Comparison of ENCODE assay signal across 10 cellular contexts in the genomic region with DNA sequence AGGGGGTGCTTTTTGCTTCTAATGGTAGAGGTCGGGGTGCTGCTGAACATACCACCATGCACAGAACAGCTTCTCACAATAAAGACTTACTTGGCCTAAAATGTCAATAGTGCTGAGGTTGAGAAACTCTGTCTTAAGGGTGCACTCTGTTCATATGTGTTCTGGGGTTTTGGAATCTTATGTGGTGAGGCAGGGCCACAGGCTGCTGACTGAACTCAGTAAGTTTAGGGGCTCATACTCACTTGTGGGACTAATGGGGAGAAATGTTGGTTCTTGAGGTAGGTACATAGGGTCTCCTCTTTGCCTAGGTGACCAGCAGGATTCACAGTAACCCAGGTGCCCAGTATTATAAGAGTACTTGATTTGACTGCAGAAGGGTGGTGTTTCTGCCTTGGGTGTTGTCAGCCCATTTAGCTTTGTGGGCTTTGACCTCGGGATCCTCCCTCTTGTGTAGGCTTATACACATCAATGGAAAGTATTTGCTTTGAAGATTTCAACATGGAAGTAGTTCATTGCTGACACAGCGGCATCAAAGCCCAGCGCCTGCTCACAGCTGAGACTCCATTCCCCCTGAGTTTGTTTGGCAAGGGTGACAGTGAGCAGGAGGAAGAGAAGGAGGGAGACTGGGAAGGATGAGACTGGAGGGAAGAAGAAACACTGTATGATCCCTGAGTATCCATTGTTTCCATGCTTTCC. TPM values are rescaled to one million over a fixed set of nuclear protein-coding genes. Genes with fewer than 3 reads are reported as not detected.
DNase-seq lines count a peak whose midpoint lies in the region; ATAC-seq and TF ChIP-seq lines count a peak whose summit lies in the region.
"Had no signal": no experiment of that assay in that cellular context is flagged by ENCODE, and none has a peak within 500 bp of the region (broad histone marks: within the 10 kb centered on the region; RNA-seq: fewer than 3 reads in every experiment).

No MANE protein-coding gene starts in this region.

- intact Hi-C loops in CD4-positive, alpha-beta memory T cell (cut with micrococcal nuclease) = loop anchor here (1.0 kb wide), 1 partner anchor 8 kb away; no protein-coding TSS in a partner anchor

- peak in 4 of 5 donors; percentile 45 to 55 (median 50) for DNase-seq in CD4-positive, alpha-beta memory T cell
- no peak for DNase-seq in neural crest cell (ENCODE audit: low read depth, low spot score)
- DNase-seq in activated effector memory CD4-positive, alpha-beta T cell treated with anti-CD3 and anti-CD28 coated beads, Interleukin-2, amount 50 U/mL, for 16 hours = no peak
- DNase-seq: endodermal cell, NCI-H146 had no signal

- POLR2A ChIA-PET in CD4-positive, alpha-beta memory T cell (lab: Charles Lee; ENCODE audit: partially characterized antibody) = interaction anchor here (34.3 to 44.5 kb wide), 2 partner anchors 2 to 14 kb away, joined by 1508 read pairs; a partner anchor contains a TSS

- peak overlapping the region in 7 of 8 donors; percentile 65 to 91 (median 82) for H3K4me3 Mint-ChIP-seq in CD4-positive, alpha-beta memory T cell
- H3K4me3 Mint-ChIP-seq in activated naive CD4-positive, alpha-beta T cell treated with anti-CD3 and anti-CD28 coated beads, Interleukin-2, amount 50 U/mL, for 24 hours = peak overlapping the region; percentile 64
- no peak overlapping the region for H3K4me3 Mint-ChIP-seq in neural crest cell
- H3K4me3 Mint-ChIP-seq: endodermal cell had no signal

- peak overlapping the region; percentile 4 to 30 for H3K4me3 ChIP-seq in CD4-positive, alpha-beta memory T cell (ENCODE audit: low read length in 2 of 2)

- no peak for TF ChIP-seq CTCF in neural crest cell (conservative IDR thresholded peaks at IDR 0.05)

- no peaks in the 10 kb centered on the region for H3K27me3 Mint-ChIP-seq in CD4-positive, alpha-beta memory T cell
- no peaks in the 10 kb centered on the region for H3K27me3 Mint-ChIP-seq in activated naive CD4-positive, alpha-beta T cell treated with anti-CD3 and anti-CD28 coated beads, Interleukin-2, amount 50 U/mL, for 24 hours
- H3K27me3 Mint-ChIP-seq in neural crest cell (ENCODE audit: low read depth) = no peaks in the 10 kb centered on the region

- CTCF ChIA-PET in CD4-positive, alpha-beta memory T cell (lab: Charles Lee; ENCODE audit: partially characterized antibody) = interaction anchor here (1.0 to 29.4 kb wide), 4 partner anchors 10 to 47 kb away, joined by 3 to 680 read pairs (median 346); a partner anchor contains a TSS

- H3K36me3 ChIP-seq in CD4-positive, alpha-beta memory T cell (ENCODE audit: insufficient read depth, low read length) = no peaks in the 10 kb centered on the region
- peaks cover 26% of the 10 kb centered on the region for H3K36me3 ChIP-seq in KOPT-K1 (ENCODE audit: insufficient read depth, low read length)

- H3K9me3 ChIP-seq in CD4-positive, alpha-beta memory T cell (ENCODE audit: control insufficient read depth in 1 of 2, low read length in 2 of 2) = no peaks in the 10 kb centered on the region
- no peaks in the 10 kb centered on the region for H3K9me3 ChIP-seq in KOPT-K1 (ENCODE audit: insufficient read depth, low read length, poor library complexity, severe bottlenecking)

- ATAC-seq in HG03139 (IDR thresholded peaks at IDR 0.05; ENCODE audit: unreplicated experiment) (no peak), HG03432 (IDR thresholded peaks at IDR 0.05; ENCODE audit: unreplicated experiment) (no peak)
- ATAC-seq: left lobe of liver had no signal

- peak overlapping the region; percentile 30 for H3K27ac ChIP-seq in CD4-positive, alpha-beta memory T cell (ENCODE audit: low read depth, low read length)
- H3K27ac ChIP-seq in KOPT-K1 (ENCODE audit: low read depth, low read length, poor library complexity, severe bottlenecking) = peak overlapping the region; percentile 16

- no peaks in the 10 kb centered on the region for H3K27me3 ChIP-seq in CD4-positive, alpha-beta memory T cell (ENCODE audit: insufficient read depth, low read length)

- peak overlapping the region; percentile 82 to 98 (median 93) for H3K27ac Mint-ChIP-seq in CD4-positive, alpha-beta memory T cell
- peak overlapping the region; percentile 88 for H3K27ac Mint-ChIP-seq in activated naive CD4-positive, alpha-beta T cell treated with anti-CD3 and anti-CD28 coated beads, Interleukin-2, amount 50 U/mL, for 24 hours
- H3K27ac Mint-ChIP-seq in neural crest cell (ENCODE audit: unreplicated experiment) = peak overlapping the region; percentile 31
- H3K27ac Mint-ChIP-seq: endodermal cell had no signal

- peaks cover 81% of the 10 kb centered on the region for H3K4me1 ChIP-seq in CD4-positive, alpha-beta memory T cell (ENCODE audit: insufficient read depth, low read length)

- H3K36me3 Mint-ChIP-seq in CD4-positive, alpha-beta memory T cell = peaks cover 45 to 49% of the 10 kb centered on the region in 2 donors
- H3K36me3 Mint-ChIP-seq in activated naive CD4-positive, alpha-beta T cell treated with anti-CD3 and anti-CD28 coated beads, Interleukin-2, amount 50 U/mL, for 24 hours = peaks cover 32% of the 10 kb centered on the region
- peaks cover 3% of the 10 kb centered on the region for H3K36me3 Mint-ChIP-seq in neural crest cell (ENCODE audit: low read depth)

- H3K4me1 Mint-ChIP-seq in CD4-positive, alpha-beta memory T cell = peaks cover 51 to 82% (median 69%) of the 10 kb centered on the region in 4 donors
- peaks cover 71% of the 10 kb centered on the region for H3K4me1 Mint-ChIP-seq in activated naive CD4-positive, alpha-beta T cell treated with anti-CD3 and anti-CD28 coated beads, Interleukin-2, amount 50 U/mL, for 24 hours
- no peaks in the 10 kb centered on the region for H3K4me1 Mint-ChIP-seq in neural crest cell

- no peaks in the 10 kb centered on the region for H3K9me3 Mint-ChIP-seq in CD4-positive, alpha-beta memory T cell
- H3K9me3 Mint-ChIP-seq in activated naive CD4-positive, alpha-beta T cell treated with anti-CD3 and anti-CD28 coated beads, Interleukin-2, amount 50 U/mL, for 24 hours = no peaks in the 10 kb centered on the region
- no peaks in the 10 kb centered on the region for H3K9me3 Mint-ChIP-seq in neural crest cell

RNA-seq across cellular contexts. Expression of a gene that starts 17.2 kb away (rescaled TPM):
- 100 to 1,000 TPM; 190 to 194 TPM for total RNA-seq in CD4-positive, alpha-beta memory T cell
- 10 to 100 TPM; 14.4 to 21.1 TPM for polyA plus RNA-seq in CD4-positive, alpha-beta memory T cell
- total RNA-seq in neural crest cell = 39.2 and 41.7 TPM in 2 replicates

RNA-seq across cellular contexts. Expression of a gene that starts 29.2 kb away (rescaled TPM):
- 10 to 100 TPM; 51.9 to 55.8 TPM for total RNA-seq in CD4-positive, alpha-beta memory T cell
- 10 to 100 TPM; 22.4 to 25.2 TPM for polyA plus RNA-seq in CD4-positive, alpha-beta memory T cell
- 21.3 and 23.8 TPM in 2 replicates for total RNA-seq in neural crest cell

RNA-seq across cellular contexts. Expression of a gene that starts 29.3 kb away (rescaled TPM):
- total RNA-seq in CD4-positive, alpha-beta memory T cell = 100 to 1,000 TPM in 1 of 2 experiments, 10 to 100 TPM in 1; 98.4 to 104 TPM
- polyA plus RNA-seq in CD4-positive, alpha-beta memory T cell = 10 to 100 TPM; 28.3 to 30.6 TPM
- total RNA-seq in neural crest cell = 68.9 and 71.9 TPM in 2 replicates

RNA-seq across cellular contexts. Expression of a gene that starts 36.3 kb away (rescaled TPM):
- 10 to 100 TPM; 12.0 to 13.3 TPM for total RNA-seq in CD4-positive, alpha-beta memory T cell
- 10 to 100 TPM in 1 of 2 donors, 1 to 10 TPM in 1; 6.6 to 10.8 TPM for polyA plus RNA-seq in CD4-positive, alpha-beta memory T cell
- total RNA-seq in neural crest cell = 10.7 and 13.6 TPM in 2 replicates

RNA-seq across cellular contexts. Expression of a gene that starts 45.6 kb away (rescaled TPM):
- total RNA-seq in CD4-positive, alpha-beta memory T cell = under 1 TPM; 0.14 to 0.26 TPM
- polyA plus RNA-seq in CD4-positive, alpha-beta memory T cell = under 1 TPM in 1 of 2 donors, not detected in 1; 0.64 TPM
- 0.09 and 0.23 TPM in 2 replicates for total RNA-seq in neural crest cell

Comparison
In these comparisons a context has a peak if more than half of its experiments do, and no peak if none do; other contexts are left out.
1. DNase-seq: peak in CD4-positive, alpha-beta memory T cell (4 of 5); none in neural crest cell (single experiment) and activated effector memory CD4-positive, alpha-beta T cell treated with anti-CD3 and anti-CD28 coated beads, Interleukin-2, amount 50 U/mL, for 16 hours (single experiment).
2. H3K27ac Mint-ChIP-seq: peak in every context shown above with its lines; median percentile 93 in CD4-positive, alpha-beta memory T cell; 88 in activated naive CD4-positive, alpha-beta T cell treated with anti-CD3 and anti-CD28 coated beads, Interleukin-2, amount 50 U/mL, for 24 hours; 31 in neural crest cell.